Comparison of ENCODE assay signal across 21 cellular contexts in genomic region chr12:28711411-28711810, GRCh38.
DNase-seq lines count a peak whose midpoint lies in the region; ATAC-seq, FAIRE-seq and TF ChIP-seq lines count a peak whose summit lies in the region.
"Had no signal": no experiment of that assay in that cellular context is flagged by ENCODE, and none has a peak within 500 bp of the region (broad histone marks: within the 10 kb centered on the region; RNA-seq: fewer than 3 reads in every experiment).

No MANE protein-coding gene starts in this region.

- FAIRE-seq in astrocyte (lab: Jason Lieb, UNC): peak; percentile 20
- FAIRE-seq: G401.6, GM12891, GM18507, HepG2 had no signal

- H3K27ac ChIP-seq in GM23248: peak overlapping the region; percentile 48
- no peak overlapping the region for H3K27ac ChIP-seq in astrocyte (ENCODE audit: low read depth, low read length)
- H3K27ac ChIP-seq in fibroblast of lung (ENCODE audit: insufficient read depth, low read length): no peak overlapping the region
- no peak overlapping the region for H3K27ac ChIP-seq in mesenchymal stem cell (ENCODE audit: low read length, poor library complexity, severe bottlenecking)
- no peak overlapping the region for H3K27ac ChIP-seq in left lung
- H3K27ac ChIP-seq: BLaER1 treated with 17β-estradiol and CSF1 and Interleukin-3, amounts not matched to agents 10 nM and 100 nM had no signal

- no peak overlapping the region for H2BK12ac ChIP-seq in mesenchymal stem cell (ENCODE audit: low read length in 2 of 2)

- H3K9me3 ChIP-seq in GM23248 (ENCODE audit: low read depth) (no peaks in the 10 kb centered on the region), astrocyte (ENCODE audit: insufficient read depth, low read depth, low read length) (no peaks in the 10 kb centered on the region), fibroblast of lung (ENCODE audit: control insufficient read depth, insufficient read depth, low read depth, low read length) (no peaks in the 10 kb centered on the region), mesenchymal stem cell (ENCODE audit: control insufficient read depth, low read length) (no peaks in the 10 kb centered on the region), left lung (no peaks in the 10 kb centered on the region)
- H3K9me3 ChIP-seq: BLaER1 treated with 17β-estradiol and CSF1 and Interleukin-3, amounts not matched to agents 10 nM and 100 nM had no signal

- H3K36me3 ChIP-seq in GM23248 (ENCODE audit: low read depth) (no peaks in the 10 kb centered on the region), astrocyte (ENCODE audit: insufficient read depth, low read length) (no peaks in the 10 kb centered on the region), fibroblast of lung (ENCODE audit: control insufficient read depth, insufficient read depth, low read length) (no peaks in the 10 kb centered on the region), mesenchymal stem cell (ENCODE audit: control insufficient read depth in 1 of 2, insufficient read depth in 2 of 2, low read depth in 1 of 2, low read length in 2 of 2) (no peaks in the 10 kb centered on the region), left lung (no peaks in the 10 kb centered on the region)
- H3K36me3 ChIP-seq: BLaER1 treated with 17β-estradiol and CSF1 and Interleukin-3, amounts not matched to agents 10 nM and 100 nM had no signal

- H3K27me3 ChIP-seq in GM23248 (replicated peaks; ENCODE audit: insufficient read depth) (no peaks in the 10 kb centered on the region), astrocyte (ENCODE audit: insufficient read depth, low read length) (no peaks in the 10 kb centered on the region), fibroblast of lung (ENCODE audit: control insufficient read depth, insufficient read depth, low read length) (no peaks in the 10 kb centered on the region), mesenchymal stem cell (ENCODE audit: control insufficient read depth in 1 of 2, insufficient read depth in 1 of 2, low read length in 2 of 2) (no peaks in the 10 kb centered on the region), left lung (no peaks in the 10 kb centered on the region)
- H3K27me3 ChIP-seq: BLaER1 treated with 17β-estradiol and CSF1 and Interleukin-3, amounts not matched to agents 10 nM and 100 nM had no signal

- H2AK5ac ChIP-seq in mesenchymal stem cell (ENCODE audit: low read length, severe bottlenecking): no peak overlapping the region

- no peaks in the 10 kb centered on the region for H4K20me1 ChIP-seq in GM23248 (ENCODE audit: insufficient read depth)
- no peaks in the 10 kb centered on the region for H4K20me1 ChIP-seq in astrocyte (ENCODE audit: insufficient read depth, low read length)
- H4K20me1 ChIP-seq in fibroblast of lung (ENCODE audit: control insufficient read depth, extremely low read depth, insufficient read depth, low read length): no peaks in the 10 kb centered on the region
- H4K20me1 ChIP-seq: BLaER1 treated with 17β-estradiol and CSF1 and Interleukin-3, amounts not matched to agents 10 nM and 100 nM had no signal

- no peak overlapping the region for H4K91ac ChIP-seq in mesenchymal stem cell (ENCODE audit: low read length)

- intact Hi-C loops in left lung (cut with DNase I): no loop called here

- no peak overlapping the region for H3K18ac ChIP-seq in mesenchymal stem cell (ENCODE audit: low read depth in 1 of 2, low read length in 2 of 2)

- no peaks in the 10 kb centered on the region for H3K27me3 Mint-ChIP-seq in astrocyte (ENCODE audit: low read depth, unreplicated experiment)
- H3K27me3 Mint-ChIP-seq: B cell had no signal

- H3K4me3 Mint-ChIP-seq in astrocyte (ENCODE audit: unreplicated experiment): no peak overlapping the region
- H3K4me3 Mint-ChIP-seq: B cell; CD8-positive, alpha-beta T cell had no signal

- no peaks in the 10 kb centered on the region for H3K79me1 ChIP-seq in mesenchymal stem cell (replicated peaks; ENCODE audit: low read length, poor library complexity, severe bottlenecking)

- no peaks in the 10 kb centered on the region for H3K36me3 Mint-ChIP-seq in astrocyte (ENCODE audit: low read depth, unreplicated experiment)
- H3K36me3 Mint-ChIP-seq: CD8-positive, alpha-beta T cell had no signal

- H3K14ac ChIP-seq in mesenchymal stem cell (ENCODE audit: low read length in 2 of 2): no peak overlapping the region

- H3K4me3 ChIP-seq in GM23248 (no peak overlapping the region), astrocyte (ENCODE audit: insufficient read depth, low read depth, low read length) (no peak overlapping the region), fibroblast of lung (replicated peaks in 1 of 4; ENCODE audit: control extremely low read depth in 1 of 4, insufficient read depth in 1 of 4, low read depth in 3 of 4, low read length in 4 of 4) (no peak overlapping the region), mesenchymal stem cell (ENCODE audit: insufficient read depth in 1 of 2, low read depth in 1 of 2, low read length in 2 of 2) (no peak overlapping the region), left lung (no peak overlapping the region)
- H3K4me3 ChIP-seq: BLaER1 treated with 17β-estradiol and CSF1 and Interleukin-3, amounts not matched to agents 10 nM and 100 nM had no signal

- H3F3A ChIP-seq in GM23248 (ENCODE audit: insufficient read depth): peaks cover 34% of the 10 kb centered on the region

- in situ Hi-C loops in GM23248 (cut with MboI): no loop called here

- H2AFZ ChIP-seq in GM23248 (no peak overlapping the region), astrocyte (ENCODE audit: low read depth, low read length) (no peak overlapping the region), fibroblast of lung (ENCODE audit: low read length) (no peak overlapping the region), mesenchymal stem cell (ENCODE audit: low read depth, low read length) (no peak overlapping the region)

- peaks cover 31% of the 10 kb centered on the region for H3K4me1 Mint-ChIP-seq in astrocyte (ENCODE audit: low read depth, unreplicated experiment)
- H3K4me1 Mint-ChIP-seq: B cell had no signal

- no peak overlapping the region for H2BK15ac ChIP-seq in mesenchymal stem cell (ENCODE audit: low read depth, poor library complexity, severe bottlenecking)

- peaks cover 4% of the 10 kb centered on the region for H3K9me3 Mint-ChIP-seq in astrocyte (ENCODE audit: unreplicated experiment)

- H3K9ac ChIP-seq in GM23248 (no peak overlapping the region), astrocyte (ENCODE audit: low read length) (no peak overlapping the region), fibroblast of lung (ENCODE audit: insufficient read depth, low read length) (no peak overlapping the region), mesenchymal stem cell (ENCODE audit: low read length) (peak overlapping the region; percentile 61)
- H3K9ac ChIP-seq: BLaER1 treated with 17β-estradiol and CSF1 and Interleukin-3, amounts not matched to agents 10 nM and 100 nM had no signal

- no peak overlapping the region for H2BK5ac ChIP-seq in mesenchymal stem cell (ENCODE audit: low read depth, low read length, poor library complexity, severe bottlenecking)

- H2BK120ac ChIP-seq in mesenchymal stem cell (ENCODE audit: low read depth, low read length): no peak overlapping the region

- ATAC-seq in left lung: no peak
- no peak for ATAC-seq in GM18520 (IDR thresholded peaks at IDR 0.05; ENCODE audit: unreplicated experiment)
- ATAC-seq: CD8-positive, alpha-beta T cell; HCT116; HepG2 had no signal

- no peak overlapping the region for H3K4ac ChIP-seq in mesenchymal stem cell (ENCODE audit: low read depth in 1 of 2, low read length in 2 of 2)

- H3K27ac Mint-ChIP-seq in astrocyte (ENCODE audit: unreplicated experiment): peak overlapping the region; percentile 63
- H3K27ac Mint-ChIP-seq: B cell; CD8-positive, alpha-beta T cell had no signal

- H3K9me2 ChIP-seq in GM23248 (ENCODE audit: insufficient read depth): no peaks in the 10 kb centered on the region

- H3K4me1 ChIP-seq in GM23248 (ENCODE audit: insufficient read depth) (peaks cover 39% of the 10 kb centered on the region), astrocyte (ENCODE audit: insufficient read depth, low read length) (peaks cover 20% of the 10 kb centered on the region), fibroblast of lung (ENCODE audit: control insufficient read depth, extremely low read depth, insufficient read depth, low read length) (no peaks in the 10 kb centered on the region), mesenchymal stem cell (ENCODE audit: control insufficient read depth, insufficient read depth, low read depth, low read length) (no peaks in the 10 kb centered on the region), left lung (no peaks in the 10 kb centered on the region)
- H3K4me1 ChIP-seq: BLaER1 treated with 17β-estradiol and CSF1 and Interleukin-3, amounts not matched to agents 10 nM and 100 nM had no signal

- no peak overlapping the region for H3K23ac ChIP-seq in mesenchymal stem cell (ENCODE audit: low read length in 2 of 2)

- WGBS in GM23248 (ENCODE audit: low coverage in 1 of 2, low lambda C conversion rate in 2 of 2, missing lambda C conversion rate in 2 of 2), 2 experiments: 90 to 95% methylated on average over 1 of the region's 1 CpG
- 90% methylated on average over 1 of the region's 1 CpG for WGBS in mesenchymal stem cell

- H4K8ac ChIP-seq in mesenchymal stem cell (ENCODE audit: low read length): no peak overlapping the region

- H3K4me2 ChIP-seq in GM23248 (ENCODE audit: unreplicated experiment): peak overlapping the region; percentile 24
- H3K4me2 ChIP-seq in astrocyte (ENCODE audit: low read length): peak overlapping the region; percentile 59
- no peak overlapping the region for H3K4me2 ChIP-seq in fibroblast of lung (ENCODE audit: extremely low read depth, insufficient read depth, low read length)
- no peak overlapping the region for H3K4me2 ChIP-seq in mesenchymal stem cell (ENCODE audit: low read length, poor library complexity, severe bottlenecking)
- H3K4me2 ChIP-seq: BLaER1 treated with 17β-estradiol and CSF1 and Interleukin-3, amounts not matched to agents 10 nM and 100 nM had no signal

- H3K79me2 ChIP-seq in GM23248 (ENCODE audit: insufficient read depth) (no peaks in the 10 kb centered on the region), astrocyte (ENCODE audit: insufficient read depth, low read length) (no peaks in the 10 kb centered on the region), fibroblast of lung (ENCODE audit: control insufficient read depth, insufficient read depth, low read length) (no peaks in the 10 kb centered on the region)

- TF ChIP-seq CTCF in astrocyte (IDR thresholded peaks at IDR 0.05; ENCODE audit: insufficient read depth, low read depth, low read length) (no peak), fibroblast of lung (conservative IDR thresholded peaks at IDR 0.05 in 1 of 2, IDR thresholded peaks at IDR 0.05 in 1 of 2; ENCODE audit: low read depth in 1 of 2, low read length in 2 of 2) (no peak), left lung (IDR thresholded peaks at IDR 0.05) (no peak)

- DNase-seq in GM23248: no peak
- peak; percentile 13 for DNase-seq in astrocyte (ENCODE audit: low read depth)
- peak; percentile 14 to 31 for DNase-seq in fibroblast of lung (ENCODE audit: low read depth in 2 of 2)
- no peak for DNase-seq in mesenchymal stem cell
- no peak for DNase-seq in left lung
- DNase-seq in activated CD8-positive, alpha-beta memory T cell treated with anti-CD3 and anti-CD28 coated beads, Interleukin-2, amount 50 U/mL, for 48 hours: no peak
- DNase-seq: Calu3; CD8-positive, alpha-beta T cell; DMS 273 treated with DMSO at 0.1 percent for 48 hours; DMS53; DND-41; GOT3; H7 had no signal

Comparison
In these comparisons a context has a peak if more than half of its experiments do, and no peak if none do; other contexts are left out.
1. DNase-seq: peak in astrocyte (single experiment) and fibroblast of lung (2 of 2); none in GM23248 (single experiment), mesenchymal stem cell (single experiment), left lung (0 of 2) and activated CD8-positive, alpha-beta memory T cell treated with anti-CD3 and anti-CD28 coated beads, Interleukin-2, amount 50 U/mL, for 48 hours (single experiment).
2. H3K4me2 ChIP-seq: peak in GM23248 (single experiment) and astrocyte (single experiment); none in fibroblast of lung (single experiment) and mesenchymal stem cell (single experiment).